Comparison of ENCODE assay signal across 19 cellular contexts in genomic region chr1:54710841-54711240, GRCh38. TPM values are rescaled to one million over a fixed set of nuclear protein-coding genes. Genes with fewer than 3 reads are reported as not detected.
DNase-seq lines count a peak whose midpoint lies in the region; FAIRE-seq and TF ChIP-seq lines count a peak whose summit lies in the region.
"Had no signal": no experiment of that assay in that cellular context is flagged by ENCODE, and none has a peak within 500 bp of the region (broad histone marks: within the 10 kb centered on the region; RNA-seq: fewer than 3 reads in every experiment).

No MANE protein-coding gene starts in this region.

- H3K14ac ChIP-seq in trophoblast cell (ENCODE audit: low read length) = no peak overlapping the region

- H3K79me2 ChIP-seq in trophoblast cell (ENCODE audit: control insufficient read depth, insufficient read depth, low read length, poor library complexity) (peaks cover 1% of the 10 kb centered on the region), osteoblast (ENCODE audit: insufficient read depth, low read length) (peaks cover 1% of the 10 kb centered on the region)

- H3K9me3 Mint-ChIP-seq in neural crest cell = no peaks in the 10 kb centered on the region
- H3K9me3 Mint-ChIP-seq: CD4-positive, CD25-positive, alpha-beta regulatory T cell; CD8-positive, alpha-beta T cell; GM23338 had no signal

- intact Hi-C loops in ovary (cut with DNase I) = no loop called here

- H2AFZ ChIP-seq in trophoblast cell (ENCODE audit: insufficient read depth, low read length, poor library complexity) = no peak overlapping the region
- no peak overlapping the region for H2AFZ ChIP-seq in osteoblast (ENCODE audit: low read length)
- H2AFZ ChIP-seq: GM23338 had no signal

- no peak overlapping the region for H2BK5ac ChIP-seq in trophoblast cell (ENCODE audit: low read depth, low read length, poor library complexity)

- H4K8ac ChIP-seq in trophoblast cell (ENCODE audit: low read depth, low read length) = no peak overlapping the region

- no peak overlapping the region for H2BK120ac ChIP-seq in trophoblast cell (ENCODE audit: insufficient read depth, low read length, poor library complexity)

- no peak overlapping the region for H3K9ac ChIP-seq in trophoblast cell (ENCODE audit: low read length)
- H3K9ac ChIP-seq: BLaER1 had no signal

- DNase-seq in H7 = peak; percentile 4
- no peak for DNase-seq in bronchial epithelial cell (ENCODE audit: low read depth)
- no peak for DNase-seq in neural crest cell (ENCODE audit: low read depth, low spot score)
- peak; percentile 71 to 74 for DNase-seq in trophoblast cell
- DNase-seq in osteoblast (ENCODE audit: insufficient read length, low spot score, missing footprints) = no peak
- DNase-seq in pons (ENCODE audit: low spot score) = no peak
- no peak for DNase-seq in ovary
- DNase-seq: Caco-2; CD4-positive, CD25-positive, alpha-beta regulatory T cell; CD8-positive, alpha-beta T cell; DMS153; DND-41 had no signal

- H3K4me1 ChIP-seq in trophoblast cell (ENCODE audit: control insufficient read depth in 1 of 2, insufficient read depth in 2 of 2, low read length in 2 of 2) = peaks cover 4 to 5% of the 10 kb centered on the region in 2 experiments
- no peaks in the 10 kb centered on the region for H3K4me1 ChIP-seq in osteoblast (ENCODE audit: insufficient read depth, low read length)
- peaks cover 2% of the 10 kb centered on the region for H3K4me1 ChIP-seq in ovary (ENCODE audit: insufficient read depth)
- H3K4me1 ChIP-seq: Caco-2 had no signal

- peaks cover 76% of the 10 kb centered on the region for H3K27me3 Mint-ChIP-seq in neural crest cell (ENCODE audit: low read depth)

- no peak for TF ChIP-seq CTCF in bronchial epithelial cell (IDR thresholded peaks at IDR 0.05; ENCODE audit: insufficient read depth, low read length, severe bottlenecking)
- TF ChIP-seq CTCF in neural crest cell (conservative IDR thresholded peaks at IDR 0.05) = no peak
- no peak for TF ChIP-seq CTCF in osteoblast (IDR thresholded peaks at IDR 0.05; ENCODE audit: extremely low read depth, low read depth, low read length)
- TF ChIP-seq CTCF in ovary (IDR thresholded peaks at IDR 0.05) = no peak

- TF ChIP-seq POLR2A in ovary (IDR thresholded peaks at IDR 0.05) = no peak

- no peak overlapping the region for H4K91ac ChIP-seq in trophoblast cell (ENCODE audit: low read depth, low read length)

- no peak overlapping the region for H3K27ac Mint-ChIP-seq in neural crest cell (ENCODE audit: unreplicated experiment)
- H3K27ac Mint-ChIP-seq: B cell; CD4-positive, CD25-positive, alpha-beta regulatory T cell; CD8-positive, alpha-beta T cell; GM23338 had no signal

- H3K36me3 Mint-ChIP-seq in neural crest cell (ENCODE audit: low read depth) = no peaks in the 10 kb centered on the region
- H3K36me3 Mint-ChIP-seq: CD4-positive, CD25-positive, alpha-beta regulatory T cell; CD8-positive, alpha-beta T cell had no signal

- H2BK12ac ChIP-seq in trophoblast cell (ENCODE audit: low read length) = no peak overlapping the region

- FAIRE-seq in bronchial epithelial cell (lab: Jason Lieb, UNC) = peak; percentile 7
- FAIRE-seq: G401.6, GM12892 had no signal

- no peak overlapping the region for H3K27ac ChIP-seq in trophoblast cell (ENCODE audit: low read depth, low read length)
- H3K27ac ChIP-seq in osteoblast (ENCODE audit: low read depth, low read length) = no peak overlapping the region
- no peak overlapping the region for H3K27ac ChIP-seq in ovary
- H3K27ac ChIP-seq: BLaER1, C4-2B had no signal

- H3K23ac ChIP-seq in trophoblast cell (ENCODE audit: low read length) = no peak overlapping the region

- whole genome bisulfite sequencing in trophoblast cell (ENCODE audit: extremely low coverage, insufficient coverage, insufficient read length) = no CpG with 5 or more reads among the region's 6 CpGs
- 53 to 80% (median 70%) methylated on average over 6 of the region's 6 CpGs for WGBS in ovary, 3 donors

- peaks cover 4% of the 10 kb centered on the region for H3K79me1 ChIP-seq in trophoblast cell (ENCODE audit: low read length)

- H3K4me2 ChIP-seq in trophoblast cell (ENCODE audit: low read length) (no peak overlapping the region), osteoblast (ENCODE audit: insufficient read depth, low read length) (no peak overlapping the region)
- H3K4me2 ChIP-seq: BLaER1, GM23338 had no signal

- H2AK5ac ChIP-seq in trophoblast cell (ENCODE audit: low read length) = no peak overlapping the region

- H4K20me1 ChIP-seq in osteoblast (ENCODE audit: insufficient read depth, low read length) = no peaks in the 10 kb centered on the region
- H4K20me1 ChIP-seq: BLaER1 had no signal

- H3K27me3 ChIP-seq in H7 (ENCODE audit: control insufficient read depth, insufficient read depth, low read length) (peaks cover 18% of the 10 kb centered on the region; the same call in 1 of the 2 replicates), bronchial epithelial cell (ENCODE audit: control insufficient read depth, insufficient read depth, low read length) (no peaks in the 10 kb centered on the region), trophoblast cell (ENCODE audit: insufficient read depth, low read length) (no peaks in the 10 kb centered on the region), osteoblast (ENCODE audit: insufficient read depth, low read length) (no peaks in the 10 kb centered on the region), ovary (no peaks in the 10 kb centered on the region)
- H3K27me3 ChIP-seq: BLaER1 had no signal

- H3K4me1 Mint-ChIP-seq in neural crest cell = peaks cover 5% of the 10 kb centered on the region

- TF ChIP-seq EP300 in ovary (IDR thresholded peaks at IDR 0.05) = no peak

- peak overlapping the region; percentile 64 for H3K4me3 Mint-ChIP-seq in neural crest cell
- H3K4me3 Mint-ChIP-seq: B cell; CD8-positive, alpha-beta T cell; GM23338 had no signal

- no peak overlapping the region for H3K4me3 ChIP-seq in H7 (ENCODE audit: insufficient read depth, low read depth, low read length)
- H3K4me3 ChIP-seq in bronchial epithelial cell (ENCODE audit: low read depth, low read length) = no peak overlapping the region
- H3K4me3 ChIP-seq in trophoblast cell (ENCODE audit: low read depth, low read length) = no peak overlapping the region
- no peak overlapping the region for H3K4me3 ChIP-seq in osteoblast (ENCODE audit: insufficient read depth, low read length)
- H3K4me3 ChIP-seq in ovary = no peak overlapping the region
- H3K4me3 ChIP-seq: BLaER1, GM23338, HAP-1 had no signal

- no peaks in the 10 kb centered on the region for H3K36me3 ChIP-seq in H7 (replicated peaks; ENCODE audit: control insufficient read depth, insufficient read depth, low read length)
- no peaks in the 10 kb centered on the region for H3K36me3 ChIP-seq in bronchial epithelial cell (ENCODE audit: control insufficient read depth, insufficient read depth, low read length)
- no peaks in the 10 kb centered on the region for H3K36me3 ChIP-seq in trophoblast cell (ENCODE audit: control insufficient read depth in 1 of 2, insufficient read depth in 2 of 2, low read length in 2 of 2)
- H3K36me3 ChIP-seq in osteoblast (ENCODE audit: insufficient read depth, low read length) = no peaks in the 10 kb centered on the region
- no peaks in the 10 kb centered on the region for H3K36me3 ChIP-seq in ovary
- H3K36me3 ChIP-seq: BLaER1, HAP-1 had no signal

- H3K4ac ChIP-seq in trophoblast cell (ENCODE audit: low read depth, low read length) = no peak overlapping the region

- no peak overlapping the region for H4K12ac ChIP-seq in trophoblast cell (ENCODE audit: low read depth, low read length)

- H3K9me3 ChIP-seq in trophoblast cell (ENCODE audit: insufficient read depth, low read depth, low read length) (no peaks in the 10 kb centered on the region), osteoblast (ENCODE audit: low read depth, low read length) (no peaks in the 10 kb centered on the region), ovary (no peaks in the 10 kb centered on the region)
- H3K9me3 ChIP-seq: BLaER1, Caco-2, HAP-1 had no signal

- no peak overlapping the region for H3K18ac ChIP-seq in trophoblast cell (ENCODE audit: low read length)

RNA-seq across cellular contexts. Expression of gene TTC4, which starts 4.8 kb away (rescaled TPM):
- total RNA-seq in H7 (2014; rRNA removed; shearing (Covaris generic)) = 35.8 and 37.3 TPM in 2 replicates
- total RNA-seq in bronchial epithelial cell (29.4 and 30.8 TPM in 2 replicates), neural crest cell (27.9 and 28.5 TPM in 2 replicates), osteoblast (19.7 and 27.9 TPM in 2 replicates), ovary (10 to 100 TPM; 15.4 to 26.2 (median 19.9) TPM)
- 14.7 and 16.5 TPM in 2 replicates for polyA plus RNA-seq in trophoblast cell (2013)
- 10 to 100 TPM; 12.6 to 29.9 TPM for polyA plus RNA-seq in ovary

RNA-seq across cellular contexts. Expression of gene PARS2, which starts 53.5 kb away (rescaled TPM):
- total RNA-seq in H7 (2014; rRNA removed; shearing (Covaris generic)) = 25.2 and 27.9 TPM in 2 replicates
- total RNA-seq in bronchial epithelial cell (5.3 and 5.9 TPM in 2 replicates), neural crest cell (7.1 and 8.2 TPM in 2 replicates), osteoblast (6.2 and 7.4 TPM in 2 replicates), ovary (1 to 10 TPM; 3.2 to 9.6 (median 7.0) TPM)
- polyA plus RNA-seq in trophoblast cell (2013) = 3.8 and 3.9 TPM in 2 replicates
- 1 to 10 TPM; 4.3 to 6.4 TPM for polyA plus RNA-seq in ovary
- total RNA-seq: CD8-positive, alpha-beta T cell had no signal

Comparison
In these comparisons a context has a peak if more than half of its experiments do, and no peak if none do; other contexts are left out.
1. DNase-seq: peak in H7 (single experiment) and trophoblast cell (2 of 2); none in bronchial epithelial cell (single experiment), neural crest cell (single experiment), osteoblast (single experiment), pons (single experiment) and ovary (0 of 5).